Comparison of ENCODE assay signal across 9 cellular contexts in genomic region chr20:57951549-57951948, GRCh38.
"Had no signal": no experiment of that assay in that cellular context is flagged by ENCODE, and none has a peak within 500 bp of the region (broad histone marks: within the 10 kb centered on the region; RNA-seq: fewer than 3 reads in every experiment).

No MANE protein-coding gene starts in this region.

- FAIRE-seq: H54, K562 had no signal

- H3K4me3 ChIP-seq: GM23248, K562 had no signal

- H3K27ac ChIP-seq: GM23248, HL-60 had no signal

- H3K4me3 Mint-ChIP-seq: H9, HFFc6 had no signal

- H3K27ac Mint-ChIP-seq: H9, HFFc6 had no signal

- DNase-seq: GM23248, GOT3, H9, HCEC 1CT, HFFc6, IMR-90 had no signal

- ATAC-seq: K562 had no signal
